14 cellular contexts compared by ENCODE assay signal in the genomic region with DNA sequence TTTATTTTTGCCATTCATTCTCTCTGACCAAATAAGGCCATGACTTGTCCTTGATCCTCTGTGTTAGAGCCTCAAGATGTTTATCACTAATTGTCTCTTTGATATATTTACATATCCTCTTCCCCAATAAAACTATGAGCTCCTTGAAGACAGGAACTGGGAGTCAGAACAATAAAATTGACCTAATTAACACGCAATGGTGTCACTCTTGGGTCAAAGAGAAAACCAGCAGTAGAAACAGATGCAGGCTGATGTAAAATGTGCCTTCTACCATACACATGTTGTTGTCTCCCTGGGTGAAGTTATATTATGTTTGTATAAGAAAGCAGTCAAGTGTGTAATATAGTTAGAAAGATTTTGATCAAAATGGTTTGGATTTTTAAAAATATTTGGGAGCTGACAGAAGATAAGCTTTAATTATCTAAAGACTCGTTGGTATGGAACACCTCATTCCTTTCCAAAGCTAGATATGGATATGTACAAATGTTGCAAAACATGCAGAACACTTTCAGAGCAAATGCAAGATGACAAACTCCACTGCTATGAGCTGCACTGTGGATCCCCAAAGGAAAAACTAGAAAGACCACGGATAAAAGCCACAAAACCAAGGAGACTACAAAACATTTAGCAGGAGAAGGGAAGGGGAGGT.
DNase-seq lines count a peak whose midpoint lies in the region; ATAC-seq and TF ChIP-seq lines count a peak whose summit lies in the region.
"Had no signal": no experiment of that assay in that cellular context is flagged by ENCODE, and none has a peak within 500 bp of the region (broad histone marks: within the 10 kb centered on the region; RNA-seq: fewer than 3 reads in every experiment).

No MANE protein-coding gene starts in this region.

- DNase-seq in HFFc6: peak; percentile 39
- peak; percentile 40 for DNase-seq in fibroblast of peridontal ligament (ENCODE audit: extremely low read depth)
- DNase-seq in effector CD4-positive, alpha-beta T cell: no peak
- no peak for DNase-seq in activated naive CD4-positive, alpha-beta T cell (lab: John Stamatoyannopoulos, UW)
- no peak for DNase-seq in stimulated activated effector memory CD8-positive, alpha-beta T cell treated with anti-CD3 and anti-CD28 coated beads, Interleukin-12 subunit alpha, Interleukin-12 subunit beta, amount 100 ng/mL, for 72 hours (ENCODE audit: low spot score in 2 of 2)
- no peak for DNase-seq in left cardiac atrium
- DNase-seq: Calu3; CD8-positive, alpha-beta T cell; DMS79 treated with DMSO at 0.1 percent for 48 hours; EL had no signal

- peaks cover 27% of the 10 kb centered on the region for H3K36me3 Mint-ChIP-seq in HFFc6 (ENCODE audit: low read depth)
- H3K36me3 Mint-ChIP-seq in stimulated activated effector memory CD8-positive, alpha-beta T cell treated with anti-CD3 and anti-CD28 coated beads, Interleukin-12 subunit alpha, Interleukin-12 subunit beta, amount 100 ng/mL, for 72 hours: no peaks in the 10 kb centered on the region
- H3K36me3 Mint-ChIP-seq: CD8-positive, alpha-beta T cell had no signal

- intact Hi-C loops in left cardiac atrium (cut with DNase I): no loop called here

- H3K9me3 Mint-ChIP-seq in HFFc6: peaks cover 16% of the 10 kb centered on the region
- H3K9me3 Mint-ChIP-seq in stimulated activated effector memory CD8-positive, alpha-beta T cell treated with anti-CD3 and anti-CD28 coated beads, Interleukin-12 subunit alpha, Interleukin-12 subunit beta, amount 100 ng/mL, for 72 hours: peaks cover 5% of the 10 kb centered on the region

- peak overlapping the region; percentile 10 for H3K27ac Mint-ChIP-seq in HFFc6
- no peak overlapping the region for H3K27ac Mint-ChIP-seq in stimulated activated effector memory CD8-positive, alpha-beta T cell treated with anti-CD3 and anti-CD28 coated beads, Interleukin-12 subunit alpha, Interleukin-12 subunit beta, amount 100 ng/mL, for 72 hours
- H3K27ac Mint-ChIP-seq: B cell; CD8-positive, alpha-beta T cell had no signal

- no peak for ATAC-seq in stimulated activated effector memory CD8-positive, alpha-beta T cell treated with anti-CD3 and anti-CD28 coated beads, Interleukin-12 subunit alpha, Interleukin-12 subunit beta, amount 100 ng/mL, for 72 hours
- ATAC-seq in left cardiac atrium: no peak
- ATAC-seq: CD8-positive, alpha-beta T cell; GM12878 had no signal

- TF ChIP-seq CTCF in HFFc6 (IDR thresholded peaks at IDR 0.05) (no peak), VCaP (conservative IDR thresholded peaks at IDR 0.05) (no peak)

- H3K27me3 Mint-ChIP-seq in HFFc6 (ENCODE audit: insufficient read depth): no peaks in the 10 kb centered on the region; the same call in none of the 2 replicates

- peak overlapping the region; percentile 21 for H3K27ac ChIP-seq in VCaP
- H3K27ac ChIP-seq: BLaER1 treated with 17β-estradiol and CSF1 and Interleukin-3, amounts not matched to agents 10 nM and 100 nM had no signal

- peaks cover 36% of the 10 kb centered on the region for H3K4me1 Mint-ChIP-seq in HFFc6 (ENCODE audit: low read depth)
- H3K4me1 Mint-ChIP-seq in stimulated activated effector memory CD8-positive, alpha-beta T cell treated with anti-CD3 and anti-CD28 coated beads, Interleukin-12 subunit alpha, Interleukin-12 subunit beta, amount 100 ng/mL, for 72 hours: no peaks in the 10 kb centered on the region
- H3K4me1 Mint-ChIP-seq: B cell had no signal

- H3K4me3 Mint-ChIP-seq in HFFc6: no peak overlapping the region
- no peak overlapping the region for H3K4me3 Mint-ChIP-seq in stimulated activated effector memory CD8-positive, alpha-beta T cell treated with anti-CD3 and anti-CD28 coated beads, Interleukin-12 subunit alpha, Interleukin-12 subunit beta, amount 100 ng/mL, for 72 hours
- H3K4me3 Mint-ChIP-seq: B cell; CD8-positive, alpha-beta T cell had no signal

Comparison
In these comparisons a context has a peak if more than half of its experiments do, and no peak if none do; other contexts are left out.
1. DNase-seq: peak in HFFc6 (single experiment) and fibroblast of peridontal ligament (single experiment); none in effector CD4-positive, alpha-beta T cell (single experiment), activated naive CD4-positive, alpha-beta T cell (0 of 4), stimulated activated effector memory CD8-positive, alpha-beta T cell treated with anti-CD3 and anti-CD28 coated beads, Interleukin-12 subunit alpha, Interleukin-12 subunit beta, amount 100 ng/mL, for 72 hours (0 of 2) and left cardiac atrium (single experiment).